1 cellular context compared by ENCODE assay signal in the genomic region with DNA sequence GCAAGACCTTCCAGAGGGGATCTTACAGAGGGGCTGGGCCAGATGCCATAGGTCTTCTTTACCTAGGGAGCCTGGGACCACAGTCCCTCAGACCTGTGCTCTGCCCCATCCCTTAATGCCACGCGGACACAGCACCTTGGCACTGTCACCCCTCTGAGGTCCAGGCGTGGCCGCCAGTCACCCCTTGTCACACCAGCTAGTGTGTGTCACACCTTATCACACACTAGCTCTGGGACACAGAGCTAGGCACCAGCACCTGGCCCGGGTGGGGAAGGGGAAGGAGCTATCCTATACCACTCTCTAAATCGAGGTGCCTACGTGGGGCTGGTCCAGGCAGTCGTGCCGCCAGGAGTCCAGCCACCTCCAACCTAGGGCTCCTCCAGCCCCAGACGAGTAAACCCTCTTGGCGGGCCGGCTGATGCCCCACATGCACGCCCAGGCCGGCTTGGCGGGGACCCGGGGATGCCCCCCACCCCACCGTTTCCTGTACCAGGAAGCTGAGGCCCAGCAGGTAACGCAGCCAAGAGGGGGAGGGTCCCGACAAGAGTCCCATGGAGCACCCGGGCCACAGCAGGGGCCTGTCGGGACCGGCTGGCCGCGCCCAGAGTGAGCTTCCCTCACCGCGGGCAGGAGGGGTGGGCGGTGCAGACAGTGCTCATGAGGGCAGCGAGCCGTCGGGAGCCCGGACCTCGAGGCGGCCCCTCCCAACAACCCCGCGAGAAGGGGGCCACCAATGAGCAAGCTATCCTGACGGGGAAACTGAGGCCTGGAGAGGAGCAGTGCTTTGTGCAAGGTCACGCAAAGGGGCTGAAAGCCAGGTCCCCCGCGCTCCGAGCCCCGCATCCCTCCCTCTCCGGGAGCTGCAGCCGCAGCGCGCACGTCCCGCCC.
TF ChIP-seq lines count a peak whose summit lies in the region.

No MANE protein-coding gene starts in this region.

TF ChIP-seq in liver, 16 proteins besides CTCF, POLR2A, EP300 and RAD21 (continued from another document):
- TF ChIP-seq, protein P1, sequence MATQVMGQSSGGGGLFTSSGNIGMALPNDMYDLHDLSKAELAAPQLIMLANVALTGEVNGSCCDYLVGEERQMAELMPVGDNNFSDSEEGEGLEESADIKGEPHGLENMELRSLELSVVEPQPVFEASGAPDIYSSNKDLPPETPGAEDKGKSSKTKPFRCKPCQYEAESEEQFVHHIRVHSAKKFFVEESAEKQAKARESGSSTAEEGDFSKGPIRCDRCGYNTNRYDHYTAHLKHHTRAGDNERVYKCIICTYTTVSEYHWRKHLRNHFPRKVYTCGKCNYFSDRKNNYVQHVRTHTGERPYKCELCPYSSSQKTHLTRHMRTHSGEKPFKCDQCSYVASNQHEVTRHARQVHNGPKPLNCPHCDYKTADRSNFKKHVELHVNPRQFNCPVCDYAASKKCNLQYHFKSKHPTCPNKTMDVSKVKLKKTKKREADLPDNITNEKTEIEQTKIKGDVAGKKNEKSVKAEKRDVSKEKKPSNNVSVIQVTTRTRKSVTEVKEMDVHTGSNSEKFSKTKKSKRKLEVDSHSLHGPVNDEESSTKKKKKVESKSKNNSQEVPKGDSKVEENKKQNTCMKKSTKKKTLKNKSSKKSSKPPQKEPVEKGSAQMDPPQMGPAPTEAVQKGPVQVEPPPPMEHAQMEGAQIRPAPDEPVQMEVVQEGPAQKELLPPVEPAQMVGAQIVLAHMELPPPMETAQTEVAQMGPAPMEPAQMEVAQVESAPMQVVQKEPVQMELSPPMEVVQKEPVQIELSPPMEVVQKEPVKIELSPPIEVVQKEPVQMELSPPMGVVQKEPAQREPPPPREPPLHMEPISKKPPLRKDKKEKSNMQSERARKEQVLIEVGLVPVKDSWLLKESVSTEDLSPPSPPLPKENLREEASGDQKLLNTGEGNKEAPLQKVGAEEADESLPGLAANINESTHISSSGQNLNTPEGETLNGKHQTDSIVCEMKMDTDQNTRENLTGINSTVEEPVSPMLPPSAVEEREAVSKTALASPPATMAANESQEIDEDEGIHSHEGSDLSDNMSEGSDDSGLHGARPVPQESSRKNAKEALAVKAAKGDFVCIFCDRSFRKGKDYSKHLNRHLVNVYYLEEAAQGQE (IDR thresholded peaks at IDR 0.05): no peak
- TF ChIP-seq YY1 (IDR thresholded peaks at IDR 0.05): no peak
- no peak for TF ChIP-seq SP1 (IDR thresholded peaks at IDR 0.05)
